Comparison of ENCODE assay signal across 11 cellular contexts in genomic region chr19:38211206-38211605, GRCh38. TPM values are rescaled to one million over a fixed set of nuclear protein-coding genes. Genes with fewer than 3 reads are reported as not detected.
A peak's percentile ranks its signal among the peaks of the same experiment; 100 is the strongest.
DNase-seq lines count a peak whose midpoint lies in the region; ATAC-seq and TF ChIP-seq lines count a peak whose summit lies in the region.
"Had no signal": no experiment of that assay in that cellular context is flagged by ENCODE, and none has a peak within 500 bp of the region (broad histone marks: within the 10 kb centered on the region; RNA-seq: fewer than 3 reads in every experiment).

No MANE protein-coding gene starts in this region.

- H3K27ac Mint-ChIP-seq in nephron progenitor cell = no peak overlapping the region
- H3K27ac Mint-ChIP-seq: activated naive CD8-positive, alpha-beta T cell treated with anti-CD3 and anti-CD28 coated beads, Interleukin-2, amount 50 U/mL, for 24 hours; CD4-positive, alpha-beta memory T cell had no signal

- no peak for ATAC-seq in HG03175 (IDR thresholded peaks at IDR 0.05; ENCODE audit: unreplicated experiment)
- ATAC-seq in HG02885 (IDR thresholded peaks at IDR 0.05; ENCODE audit: poor library complexity, unreplicated experiment) = no peak
- ATAC-seq: activated naive CD8-positive, alpha-beta T cell treated with anti-CD3 and anti-CD28 coated beads, Interleukin-2, amount 50 U/mL, for 24 hours had no signal

- H3K4me1 ChIP-seq in A673 (ENCODE audit: insufficient read depth, low read length, poor library complexity, severe bottlenecking) (peaks cover 19% of the 10 kb centered on the region), HUES6 (ENCODE audit: control insufficient read depth, insufficient read depth, low read length) (peaks cover 27% of the 10 kb centered on the region)

- TF ChIP-seq CTCF in A673 (conservative IDR thresholded peaks at IDR 0.05; ENCODE audit: low read depth, low read length) (no peak), epithelial cell of proximal tubule (conservative IDR thresholded peaks at IDR 0.05; ENCODE audit: low read depth, low read length) (peak; percentile 16), nephron progenitor cell (IDR thresholded peaks at IDR 0.05) (peak; percentile 25)

- no peak overlapping the region for H3K27ac ChIP-seq in A673 (ENCODE audit: low read depth, low read length, poor library complexity, severe bottlenecking)
- no peak overlapping the region for H3K27ac ChIP-seq in HUES6 (ENCODE audit: low read depth, low read length)

- H3K4me1 Mint-ChIP-seq in nephron progenitor cell = peaks cover 56% of the 10 kb centered on the region

- CTCF ChIA-PET in A673 (lab: Charles Lee) = no interaction called here

- H3K9me3 ChIP-seq in A673 (ENCODE audit: low read depth, low read length, poor library complexity, severe bottlenecking) = no peaks in the 10 kb centered on the region
- H3K9me3 ChIP-seq in HUES6 (ENCODE audit: control insufficient read depth, insufficient read depth, low read depth, low read length) = no peaks in the 10 kb centered on the region

- intact Hi-C loops in A673 (cut with micrococcal nuclease; ENCODE audit: unreplicated experiment) = no loop called here

- H3K36me3 ChIP-seq in A673 (ENCODE audit: insufficient read depth, low read length, poor library complexity, severe bottlenecking) (no peaks in the 10 kb centered on the region), HUES6 (ENCODE audit: control insufficient read depth, insufficient read depth, low read length) (no peaks in the 10 kb centered on the region; the same call in 1 of the 2 replicates)

- peak overlapping the region; percentile 32 for H3K4me3 ChIP-seq in A673 (ENCODE audit: low read depth, low read length, poor library complexity, severe bottlenecking)
- H3K4me3 ChIP-seq in HUES6 (ENCODE audit: low read depth, low read length) = peak overlapping the region; percentile 68
- H3K4me3 ChIP-seq in epithelial cell of proximal tubule (ENCODE audit: low read depth, low read length) = no peak overlapping the region

- H3K9ac ChIP-seq in HUES6 (ENCODE audit: low read length) = no peak overlapping the region

- no TSS peak for BruUV-seq in A673 (replicated peaks; lab: Mats Ljungman, UMichigan)

- H3K4me3 Mint-ChIP-seq in nephron progenitor cell = peak overlapping the region; percentile 81
- H3K4me3 Mint-ChIP-seq: activated naive CD8-positive, alpha-beta T cell treated with anti-CD3 and anti-CD28 coated beads, Interleukin-2, amount 50 U/mL, for 24 hours had no signal

- no peaks in the 10 kb centered on the region for H3K9me3 Mint-ChIP-seq in nephron progenitor cell

- peaks cover 3% of the 10 kb centered on the region for H3K27me3 Mint-ChIP-seq in nephron progenitor cell (ENCODE audit: low read depth, poor library complexity)

- POLR2A ChIA-PET in A673 (lab: Charles Lee; ENCODE audit: low non-redundant PET) = no interaction called here

- peaks cover 14% of the 10 kb centered on the region for H3K36me3 Mint-ChIP-seq in nephron progenitor cell (ENCODE audit: low read depth)

- DNase-seq in A673 (ENCODE audit: low spot score) (no peak), epithelial cell of proximal tubule (ENCODE audit: low read depth) (no peak), nephron progenitor cell (peak; percentile 45), NCI-H226 (no peak)
- no peak for DNase-seq in effector CD4-positive, alpha-beta T cell
- DNase-seq: activated CD4-positive, alpha-beta T cell treated with anti-CD3 and anti-CD28 coated beads, Interleukin-2, amount 50 U/mL, for 48 hours; activated naive CD8-positive, alpha-beta T cell treated with anti-CD3 and anti-CD28 coated beads, Interleukin-2, amount 50 U/mL, for 24 hours; CD4-positive, alpha-beta memory T cell had no signal

- peaks cover 7% of the 10 kb centered on the region for H3K27me3 ChIP-seq in A673 (replicated peaks; ENCODE audit: insufficient read depth, low read depth, low read length, poor library complexity)
- H3K27me3 ChIP-seq in HUES6 (ENCODE audit: control insufficient read depth, insufficient read depth, low read length) = peaks cover 20% of the 10 kb centered on the region

RNA-seq across cellular contexts. Expression of gene DPF1, which starts 12.8 kb away (rescaled TPM):
- total RNA-seq in A673 (2021) (6.3 and 8.1 TPM in 2 replicates), epithelial cell of proximal tubule (1.3 and 2.6 TPM in 2 replicates)
- total RNA-seq: CD4-positive, alpha-beta memory T cell had no signal

RNA-seq across cellular contexts. Expression of gene PPP1R14A, which starts 45.0 kb away (rescaled TPM):
- total RNA-seq in A673 (2021) (1.1 TPM in 1 of 2 replicates, not detected in the other), epithelial cell of proximal tubule (13.4 and 14.3 TPM in 2 replicates)
- total RNA-seq: CD4-positive, alpha-beta memory T cell had no signal

RNA-seq across cellular contexts. Expression of gene SPINT2, which starts 53.2 kb away (rescaled TPM):
- total RNA-seq in A673 (2021) (0.42 TPM in 1 of 2 replicates, not detected in the other), epithelial cell of proximal tubule (539 and 548 TPM in 2 replicates)

Comparison
In these comparisons a context has a peak if more than half of its experiments do, and no peak if none do; other contexts are left out.
1. RNA of gene SPINT2, which starts 53.2 kb away (total RNA-seq): 539 to 548 TPM in epithelial cell of proximal tubule; 0.42 TPM in A673; every median in the first group is over 100 times any median in the second.